1 cellular context compared by ENCODE assay signal in the genomic region with DNA sequence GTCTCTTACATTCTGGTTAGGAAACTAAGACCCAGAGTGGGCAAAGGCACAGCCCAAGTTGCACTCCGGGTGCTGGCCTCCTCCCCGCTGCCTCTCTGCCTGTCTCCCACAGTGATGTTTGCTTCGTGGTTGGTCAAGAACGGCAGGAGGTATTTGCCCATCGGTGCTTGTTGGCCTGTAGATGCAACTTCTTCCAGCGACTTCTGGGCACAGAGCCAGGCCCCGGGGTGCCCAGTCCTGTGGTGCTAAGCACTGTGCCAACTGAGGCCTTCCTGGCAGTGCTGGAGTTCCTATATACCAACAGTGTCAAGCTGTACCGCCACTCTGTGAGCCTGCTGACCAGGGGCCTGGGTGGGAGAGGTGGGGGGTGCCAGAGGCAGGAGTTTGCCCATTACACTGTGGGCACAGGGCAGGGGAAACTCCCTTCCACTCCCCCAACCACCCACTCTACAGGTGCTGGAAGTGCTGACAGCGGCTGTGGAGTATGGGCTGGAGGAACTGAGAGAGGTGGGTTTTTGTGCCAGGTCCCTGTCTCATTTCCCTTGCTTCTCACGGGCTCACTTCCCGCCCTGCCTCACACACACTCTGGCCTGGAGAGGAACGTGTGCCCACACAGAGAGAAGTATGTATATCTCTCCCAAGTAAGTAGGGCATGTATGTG.
TF ChIP-seq lines count a peak whose summit lies in the region.

No MANE protein-coding gene starts in this region.

TF ChIP-seq in IMR-90, 13 proteins besides CTCF, POLR2A, EP300 and RAD21:
- TF ChIP-seq RCOR1 (IDR thresholded peaks at IDR 0.05; ENCODE audit: insufficient replicate concordance, low read length) (no peak), ELK1 (IDR thresholded peaks at IDR 0.05; ENCODE audit: borderline replicate concordance, low read depth, low read length) (no peak), FOS (IDR thresholded peaks at IDR 0.05; ENCODE audit: low read depth, low read length) (no peak), CHD1 (IDR thresholded peaks at IDR 0.05; ENCODE audit: low read depth, low read length) (no peak), MAZ (IDR thresholded peaks at IDR 0.05; ENCODE audit: borderline replicate concordance, low read depth, low read length) (no peak), CEBPB (IDR thresholded peaks at IDR 0.05; ENCODE audit: low read depth, low read length) (no peak), BHLHE40 (IDR thresholded peaks at IDR 0.05; ENCODE audit: low read depth, low read length) (no peak), RFX5 (IDR thresholded peaks at IDR 0.05; ENCODE audit: low read depth, low read length) (no peak)
